ENCODE assay signal across 8 cellular contexts in genomic region chr4:89837385-89837995, GRCh38. TPM values are rescaled to one million over a fixed set of nuclear protein-coding genes. Genes with fewer than 3 reads are reported as not detected.
DNase-seq lines count a peak whose midpoint lies in the region; TF ChIP-seq lines count a peak whose summit lies in the region.

No MANE protein-coding gene starts in this region.

- H2BK15ac ChIP-seq in H9 (ENCODE audit: low read depth, low read length), result no peak overlapping the region

- H3K4ac ChIP-seq in H9 (ENCODE audit: low read depth, low read length), result no peak overlapping the region

- H3K56ac ChIP-seq in H9 (ENCODE audit: insufficient read length, low read depth, low read length), result no peak overlapping the region

- peaks cover 3 to 14% (median 8%) of the 10 kb centered on the region in 3 experiments; a peak in 4 of 7 replicates for H3K36me3 Mint-ChIP-seq in H9 (ENCODE audit: insufficient read depth in 1 of 3, low read depth in 3 of 3)

- H3K23me2 ChIP-seq in H9 (ENCODE audit: insufficient read length, low read depth, low read length, poor library complexity, severe bottlenecking), result peaks cover 13% of the 10 kb centered on the region

- H3K4me3 ChIP-seq in SJCRH30, result peak overlapping the region; percentile 89
- H3K4me3 ChIP-seq in skeletal muscle tissue (ENCODE audit: low read length in 3 of 3), result peak overlapping the region; percentile 52 to 64 (median 55)

- H3K27ac ChIP-seq in H9 (ENCODE audit: insufficient read length, low read depth, low read length), result no peak overlapping the region
- peak overlapping the region; percentile 61 for H3K27ac ChIP-seq in SJCRH30
- no peak overlapping the region for H3K27ac ChIP-seq in skeletal muscle tissue (ENCODE audit: low read depth, low read length)

- H2BK5ac ChIP-seq in H9 (ENCODE audit: insufficient read length, low read length), result no peak overlapping the region

- H4K5ac ChIP-seq in H9 (ENCODE audit: insufficient read length, low read depth, low read length), result no peak overlapping the region

- H3K9ac ChIP-seq in H9 (ENCODE audit: extremely low read depth, insufficient read length, low read length), result peak overlapping the region; percentile 63
- H3K9ac ChIP-seq in skeletal muscle tissue (ENCODE audit: low read depth in 1 of 3, low read length in 3 of 3), result no peak overlapping the region

- H3K4me1 ChIP-seq in H9 (ENCODE audit: insufficient read depth, low read length) (peaks cover 2% of the 10 kb centered on the region; the same call in 1 of the 2 replicates), SJCRH30 (0 out of 2 replicates have a peak, but pooled peaks cover 6% of the 10 kb centered on the region), skeletal muscle tissue (ENCODE audit: control insufficient read depth in 3 of 3, insufficient read depth in 3 of 3, low read length in 3 of 3) (peaks cover 0 to 3% (median 3%) of the 10 kb centered on the region in 3 donors)

- DNase-seq in Caki2 (ENCODE audit: low read depth) (peak; percentile 68), H9 (peak; percentile 83), SJCRH30 (peak in 1 of 2 experiments; percentile 76), cerebellar cortex (ENCODE audit: low spot score) (peak; percentile 91), inferior parietal cortex (ENCODE audit: extremely low spot score) (peak; percentile 76), MV-4-11 (lab: John Stamatoyannopoulos, UW) (no peak), middle frontal gyrus (ENCODE audit: extremely low spot score, low spot score) (no peak)

- no peaks in the 10 kb centered on the region for H3K79me2 ChIP-seq in H9 (ENCODE audit: insufficient read depth, low read length)

- H2AK5ac ChIP-seq in H9 (ENCODE audit: insufficient read length, low read length), result no peak overlapping the region

- H2AFZ ChIP-seq in H9 (ENCODE audit: low read length), result peak overlapping the region; percentile 94

- H4K8ac ChIP-seq in H9 (replicated peaks; ENCODE audit: insufficient read length, low read depth, low read length), result no peak overlapping the region

- no peaks in the 10 kb centered on the region for H3K79me1 ChIP-seq in H9 (ENCODE audit: insufficient read depth, low read depth, low read length, poor library complexity, severe bottlenecking)

- no peak overlapping the region for H3K23ac ChIP-seq in H9 (ENCODE audit: insufficient read length, low read depth, low read length)

- H4K91ac ChIP-seq in H9 (ENCODE audit: insufficient read length, low read depth, low read length), result no peak overlapping the region

- H4K20me1 ChIP-seq in H9 (ENCODE audit: control insufficient read depth, insufficient read depth, insufficient read length), result no peaks in the 10 kb centered on the region

- peak overlapping the region; percentile 98 for H3K4me2 ChIP-seq in H9 (ENCODE audit: insufficient read depth, insufficient read length, low read length)

- peaks cover 20 to 23% of the 10 kb centered on the region in 2 experiments for H3K4me1 Mint-ChIP-seq in H9

- H3K4me3 Mint-ChIP-seq in H9, result peak overlapping the region; percentile 80 to 92

- no peak overlapping the region for H2BK120ac ChIP-seq in H9 (ENCODE audit: low read depth, low read length, poor library complexity, severe bottlenecking)

- no peak overlapping the region for H2BK20ac ChIP-seq in H9 (ENCODE audit: low read depth, low read length, poor library complexity, severe bottlenecking)

- H3K9me3 ChIP-seq in H9 (ENCODE audit: control insufficient read depth, low read depth, low read length) (no peaks in the 10 kb centered on the region), SJCRH30 (replicated peaks) (no peaks in the 10 kb centered on the region), skeletal muscle tissue (ENCODE audit: control insufficient read depth in 3 of 3, low read length in 3 of 3) (no peaks in the 10 kb centered on the region)

- no peaks in the 10 kb centered on the region for H3K9me3 Mint-ChIP-seq in H9

- WGBS in H9 (ENCODE audit: extremely low coverage, insufficient read length, low lambda C conversion rate), result no CpG with 5 or more reads among the region's 30 CpGs

- peaks cover 27% of the 10 kb centered on the region for H3K27me3 Mint-ChIP-seq in H9 (ENCODE audit: low read depth)

- H3T11ph ChIP-seq in H9 (ENCODE audit: low read length), result no peak overlapping the region

- H3K36me3 ChIP-seq in SJCRH30 (peaks cover 6% of the 10 kb centered on the region; the same call in 1 of the 2 replicates), skeletal muscle tissue (ENCODE audit: control insufficient read depth in 3 of 3, insufficient read depth in 3 of 3, low read length in 3 of 3) (no peaks in the 10 kb centered on the region)

- H3K27me3 ChIP-seq in H9 (ENCODE audit: insufficient read depth, low read length) (peaks cover 6% of the 10 kb centered on the region; the same call in 1 of the 2 replicates), SJCRH30 (no peaks in the 10 kb centered on the region), skeletal muscle tissue (ENCODE audit: control insufficient read depth in 3 of 3, insufficient read depth in 3 of 3, low read length in 3 of 3) (peaks cover 17 to 41% (median 38%) of the 10 kb centered on the region in 3 donors)

- in situ Hi-C loops in Caki2 (cut with HindIII; ENCODE audit: low pct_unique_long_range_greater_than_20kb, low sequenced_read_pairs), result no loop called here

- peak; percentile 54; the same call in 2 of the 3 replicates for TF ChIP-seq CTCF in H9 (conservative IDR thresholded peaks at IDR 0.05)

- no peak overlapping the region for H3K18ac ChIP-seq in H9 (ENCODE audit: insufficient read length, low read depth, low read length)

- peak overlapping the region; percentile 10 to 92 (median 72); a peak in 4 of 7 replicates for H3K27ac Mint-ChIP-seq in H9

- no peak overlapping the region for H2BK12ac ChIP-seq in H9 (ENCODE audit: insufficient read length, low read depth, low read length)

- no peak overlapping the region for H3K14ac ChIP-seq in H9 (ENCODE audit: insufficient read depth, low read length)

RNA-seq across cellular contexts. Expression of gene SNCA, which starts 0.5 kb away (rescaled TPM):
- 10.5 and 11.8 TPM in 2 replicates for total RNA-seq in Caki2 (2014; rRNA removed; shearing (Covaris generic); ENCODE audit: low replicate concordance)
- 8.5 and 8.6 TPM in 2 replicates for total RNA-seq in H9 (2021)
- 39.2 and 46.6 TPM in 2 replicates for total RNA-seq in SJCRH30 (2014; rRNA removed; shearing (Covaris generic))
- 83.0 TPM for total RNA-seq in skeletal muscle tissue

RNA-seq across cellular contexts. Expression of gene MMRN1, which starts 57.2 kb away (rescaled TPM):
- total RNA-seq in Caki2 (2014; rRNA removed; shearing (Covaris generic); ENCODE audit: low replicate concordance), result not detected in 2 replicates
- total RNA-seq in H9 (2021), result not detected in 2 replicates
- not detected in 2 replicates for total RNA-seq in SJCRH30 (2014; rRNA removed; shearing (Covaris generic))
- 9.4 TPM for total RNA-seq in skeletal muscle tissue

Comparison
In these comparisons a context has a peak if more than half of its experiments do, and no peak if none do; other contexts are left out.
1. DNase-seq: peak in Caki2 (single experiment), H9 (single experiment), cerebellar cortex (single experiment) and inferior parietal cortex (single experiment); none in MV-4-11 (single experiment) and middle frontal gyrus (single experiment).